34 cellular contexts compared by ENCODE assay signal in genomic region chr13:58488251-58488650, GRCh38.
"Had no signal": no experiment of that assay in that cellular context is flagged by ENCODE, and none has a peak within 500 bp of the region (broad histone marks: within the 10 kb centered on the region; RNA-seq: fewer than 3 reads in every experiment).

No MANE protein-coding gene starts in this region.

- H3K36me3 ChIP-seq: adrenal gland, brain microvascular endothelial cell, breast epithelium had no signal

- H3K27ac Mint-ChIP-seq: activated B cell treated with CpG ODN at 0.5 μM for 24 hours; activated CD4-positive, alpha-beta memory T cell treated with anti-CD3 and anti-CD28 coated beads for 36 hours; activated CD4-positive, alpha-beta T cell treated with anti-CD3 and anti-CD28 coated beads, Interleukin-2, amount 10 ng/mL, durations not matched to agents 24 days and 14 days; activated CD8-positive, alpha-beta T cell treated with anti-CD3 and anti-CD28 coated beads for 36 hours; activated naive CD4-positive, alpha-beta T cell treated with anti-CD3 and anti-CD28 coated beads for 36 hours; activated naive CD4-positive, alpha-beta T cell treated with anti-CD3 and anti-CD28 coated beads, Interleukin-2, amount 50 U/mL, for 72 hours; activated naive CD8-positive, alpha-beta T cell treated with anti-CD3 and anti-CD28 coated beads for 36 hours; activated T-cell treated with anti-CD3 and anti-CD28 coated beads, Interleukin-2, amount 50 U/mL, for 72 hours; activated T-helper 1 cell treated with anti-CD3 and anti-CD28 coated beads, Interleukin-12 subunit alpha, Interleukin-12 subunit beta, Interleukin-2, Interleukin-4 antibody, amounts not matched to agents 30 ng/mL and 10 ng/mL and 1 ng/mL, durations not matched to agents 14 hours and 24 hours and 36 hours; activated T-helper 17 cell treated with anti-CD3 and anti-CD28 coated beads, Interleukin-2, amount 50 U/mL, for 72 hours; T-helper 1 cell treated with Interleukin-12 subunit alpha and Interleukin-12 subunit beta and Interleukin-4 antibody, amounts not matched to agents 30 μg/mL and 1 μg/mL, for 36 hours; T-helper 2 cell treated with Interferon-gamma antibody and Interleukin-4, amounts not matched to agents 5 μg/mL and 100 μg/mL, for 36 hours had no signal

- H3K4me3 Mint-ChIP-seq: activated B cell treated with CpG ODN at 0.5 μM for 24 hours; activated CD4-positive, alpha-beta memory T cell treated with anti-CD3 and anti-CD28 coated beads for 36 hours; activated CD4-positive, alpha-beta T cell treated with anti-CD3 and anti-CD28 coated beads, Interleukin-2, amount 10 ng/mL, durations not matched to agents 24 days and 14 days; activated CD8-positive, alpha-beta T cell treated with anti-CD3 and anti-CD28 coated beads for 36 hours; activated naive CD4-positive, alpha-beta T cell treated with anti-CD3 and anti-CD28 coated beads for 36 hours; activated naive CD8-positive, alpha-beta T cell treated with anti-CD3 and anti-CD28 coated beads for 36 hours; activated T-cell treated with anti-CD3 and anti-CD28 coated beads, Interleukin-2, amount 50 U/mL, for 4 hours; activated T-cell treated with anti-CD3 and anti-CD28 coated beads, Interleukin-2, amount 50 U/mL, for 72 hours; activated T-helper 1 cell treated with anti-CD3 and anti-CD28 coated beads, Interleukin-12 subunit alpha, Interleukin-12 subunit beta, Interleukin-2, Interleukin-4 antibody, amounts not matched to agents 30 ng/mL and 10 ng/mL and 1 ng/mL, durations not matched to agents 14 hours and 24 hours and 36 hours; activated T-helper 17 cell treated with anti-CD3 and anti-CD28 coated beads, Interleukin-2, amount 50 U/mL, for 72 hours; T-helper 1 cell treated with Interleukin-12 subunit alpha and Interleukin-12 subunit beta and Interleukin-4 antibody, amounts not matched to agents 30 μg/mL and 1 μg/mL, for 36 hours; T-helper 2 cell treated with Interferon-gamma antibody and Interleukin-4, amounts not matched to agents 5 μg/mL and 100 μg/mL, for 36 hours had no signal

- H3K9me3 Mint-ChIP-seq: activated CD4-positive, alpha-beta memory T cell treated with anti-CD3 and anti-CD28 coated beads for 36 hours; activated CD4-positive, alpha-beta T cell treated with anti-CD3 and anti-CD28 coated beads, Interleukin-2, amount 10 ng/mL, durations not matched to agents 24 days and 14 days; activated naive CD8-positive, alpha-beta T cell treated with anti-CD3 and anti-CD28 coated beads for 36 hours had no signal

- H3K27ac ChIP-seq: adrenal gland, body of pancreas, brain microvascular endothelial cell, breast epithelium, VCaP had no signal

- H3K27me3 ChIP-seq: adrenal gland, body of pancreas, brain microvascular endothelial cell, breast epithelium had no signal

- DNase-seq: activated B cell treated with CpG ODN at 0.5 μM for 24 hours; activated CD4-positive, alpha-beta memory T cell treated with anti-CD3 and anti-CD28 coated beads for 36 hours; activated CD4-positive, alpha-beta T cell treated with anti-CD3 and anti-CD28 coated beads for 4 hours; activated CD4-positive, alpha-beta T cell treated with anti-CD3 and anti-CD28 coated beads, Interleukin-2, amount 10 ng/mL, durations not matched to agents 24 days and 14 days; activated CD4-positive, alpha-beta T cell treated with anti-CD3 and anti-CD28 coated beads, Interleukin-2, amount 50 U/mL, for 1 hour; activated CD4-positive, alpha-beta T cell treated with anti-CD3 and anti-CD28 coated beads, Interleukin-2, amount 50 U/mL, for 4 hours; activated CD4-positive, CD25-positive, alpha-beta regulatory T cell treated with anti-CD3 and anti-CD28 coated beads, Interleukin-2, amount 50 U/mL, for 72 hours; activated CD8-positive, alpha-beta memory T cell treated with anti-CD3 and anti-CD28 coated beads, Interleukin-2, amount 50 U/mL, for 4 hours; activated CD8-positive, alpha-beta T cell treated with anti-CD3 and anti-CD28 coated beads for 36 hours; activated effector memory CD4-positive, alpha-beta T cell treated with anti-CD3 and anti-CD28 coated beads, Interleukin-2, amount 50 U/mL, for 16 hours; activated gamma-delta T cell treated with Interleukin-2 at 50 U/mL for 16 hours; activated naive CD4-positive, alpha-beta T cell; activated naive CD4-positive, alpha-beta T cell treated with anti-CD3 and anti-CD28 coated beads for 36 hours; activated naive CD4-positive, alpha-beta T cell treated with anti-CD3 and anti-CD28 coated beads, Interleukin-2, amount 50 U/mL, for 16 hours; activated naive CD8-positive, alpha-beta T cell treated with anti-CD3 and anti-CD28 coated beads for 36 hours; activated T-cell treated with anti-CD3 and anti-CD28 coated beads for 4 hours; activated T-cell treated with anti-CD3 and anti-CD28 coated beads, Interleukin-2, amount 50 U/mL, for 1 hour; activated T-cell treated with anti-CD3 and anti-CD28 coated beads, Interleukin-2, amount 50 U/mL, for 4 hours; activated T-cell treated with anti-CD3 and anti-CD28 coated beads, Interleukin-2, amount 50 U/mL, for 72 hours; adrenal gland; amniotic stem cell; body of pancreas; brain microvascular endothelial cell; central memory CD4-positive, alpha-beta T cell; T-helper 1 cell; T-helper 2 cell; T-helper 9 cell had no signal

- H3K4me1 Mint-ChIP-seq: activated B cell treated with CpG ODN at 0.5 μM for 24 hours; activated CD4-positive, alpha-beta T cell treated with anti-CD3 and anti-CD28 coated beads, Interleukin-2, amount 10 ng/mL, durations not matched to agents 24 days and 14 days; activated naive CD8-positive, alpha-beta T cell treated with anti-CD3 and anti-CD28 coated beads for 36 hours; activated T-helper 17 cell treated with anti-CD3 and anti-CD28 coated beads, Interleukin-2, amount 50 U/mL, for 72 hours had no signal

- H3K4me3 ChIP-seq: adrenal gland, body of pancreas, breast epithelium had no signal

- H3K4me1 ChIP-seq: adrenal gland, body of pancreas, breast epithelium had no signal

- H3K36me3 Mint-ChIP-seq: activated CD4-positive, alpha-beta memory T cell treated with anti-CD3 and anti-CD28 coated beads for 36 hours; activated naive CD4-positive, alpha-beta T cell treated with anti-CD3 and anti-CD28 coated beads, Interleukin-2, amount 50 U/mL, for 72 hours; activated naive CD8-positive, alpha-beta T cell treated with anti-CD3 and anti-CD28 coated beads for 36 hours had no signal

- H3K27me3 Mint-ChIP-seq: activated B cell treated with CpG ODN at 0.5 μM for 24 hours; activated CD4-positive, alpha-beta memory T cell treated with anti-CD3 and anti-CD28 coated beads for 36 hours; activated CD4-positive, alpha-beta T cell treated with anti-CD3 and anti-CD28 coated beads, Interleukin-2, amount 10 ng/mL, durations not matched to agents 24 days and 14 days; activated CD8-positive, alpha-beta T cell treated with anti-CD3 and anti-CD28 coated beads for 36 hours; activated naive CD8-positive, alpha-beta T cell treated with anti-CD3 and anti-CD28 coated beads for 36 hours; activated T-helper 17 cell treated with anti-CD3 and anti-CD28 coated beads, Interleukin-2, amount 50 U/mL, for 72 hours had no signal

- H3K9me3 ChIP-seq: adrenal gland, body of pancreas, breast epithelium had no signal

- ATAC-seq: activated CD8-positive, alpha-beta T cell treated with anti-CD3 and anti-CD28 coated beads for 36 hours; activated naive CD4-positive, alpha-beta T cell treated with anti-CD3 and anti-CD28 coated beads, Interleukin-2, amount 50 U/mL, for 72 hours; activated T-cell treated with anti-CD3 and anti-CD28 coated beads, Interleukin-2, amount 50 U/mL, for 72 hours; activated T-helper 17 cell treated with anti-CD3 and anti-CD28 coated beads, Interleukin-2, amount 50 U/mL, for 72 hours; body of pancreas had no signal
